1 cellular context compared by ENCODE assay signal in the genomic region with DNA sequence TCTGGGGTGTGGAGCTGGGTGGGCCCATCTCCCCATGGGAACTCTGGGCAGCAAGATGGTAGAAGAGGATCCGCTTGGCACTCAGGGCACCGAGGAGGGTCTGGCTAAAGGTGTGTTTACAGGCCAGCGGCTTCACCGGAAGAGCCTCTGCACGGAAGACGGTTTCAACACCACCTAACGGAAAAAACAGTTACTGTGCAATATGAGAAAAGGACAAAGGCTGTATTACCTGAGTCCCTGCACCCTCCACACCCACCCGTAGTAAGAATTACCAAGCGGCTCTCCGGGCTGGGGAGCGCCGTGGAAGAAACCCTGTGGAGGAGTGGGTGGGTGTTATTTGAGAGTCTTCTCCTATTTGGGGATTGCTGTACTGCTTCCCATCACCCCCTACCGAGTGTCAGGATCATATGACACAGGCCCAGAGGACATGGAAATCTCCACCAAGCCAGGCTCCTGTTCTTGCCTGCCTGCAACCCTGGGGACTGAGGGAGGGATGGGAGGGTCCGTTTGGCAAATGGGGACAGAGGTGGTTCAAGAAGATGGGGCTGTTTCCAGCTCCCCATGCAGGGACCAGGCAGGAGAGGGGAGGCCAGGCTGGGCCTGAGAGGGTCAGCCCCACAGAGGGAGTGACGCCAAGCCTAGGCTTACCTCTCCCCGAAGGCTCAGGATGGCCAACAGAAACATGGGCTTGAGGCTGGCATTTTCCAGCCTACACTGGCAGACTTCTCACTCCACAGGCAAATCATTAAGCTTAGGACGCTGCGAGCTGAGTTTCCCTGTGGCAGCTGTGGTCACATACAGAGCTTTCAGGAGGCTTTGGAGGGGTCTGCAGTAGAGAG.
A peak's percentile ranks its signal among the peaks of the same experiment; 100 is the strongest.
TF ChIP-seq lines count a peak whose summit lies in the region.

No MANE protein-coding gene starts in this region.

TF ChIP-seq in HepG2, 621 proteins besides CTCF, POLR2A, EP300 and RAD21 (continued from another document and continues in another):
- TF ChIP-seq, protein P1, sequence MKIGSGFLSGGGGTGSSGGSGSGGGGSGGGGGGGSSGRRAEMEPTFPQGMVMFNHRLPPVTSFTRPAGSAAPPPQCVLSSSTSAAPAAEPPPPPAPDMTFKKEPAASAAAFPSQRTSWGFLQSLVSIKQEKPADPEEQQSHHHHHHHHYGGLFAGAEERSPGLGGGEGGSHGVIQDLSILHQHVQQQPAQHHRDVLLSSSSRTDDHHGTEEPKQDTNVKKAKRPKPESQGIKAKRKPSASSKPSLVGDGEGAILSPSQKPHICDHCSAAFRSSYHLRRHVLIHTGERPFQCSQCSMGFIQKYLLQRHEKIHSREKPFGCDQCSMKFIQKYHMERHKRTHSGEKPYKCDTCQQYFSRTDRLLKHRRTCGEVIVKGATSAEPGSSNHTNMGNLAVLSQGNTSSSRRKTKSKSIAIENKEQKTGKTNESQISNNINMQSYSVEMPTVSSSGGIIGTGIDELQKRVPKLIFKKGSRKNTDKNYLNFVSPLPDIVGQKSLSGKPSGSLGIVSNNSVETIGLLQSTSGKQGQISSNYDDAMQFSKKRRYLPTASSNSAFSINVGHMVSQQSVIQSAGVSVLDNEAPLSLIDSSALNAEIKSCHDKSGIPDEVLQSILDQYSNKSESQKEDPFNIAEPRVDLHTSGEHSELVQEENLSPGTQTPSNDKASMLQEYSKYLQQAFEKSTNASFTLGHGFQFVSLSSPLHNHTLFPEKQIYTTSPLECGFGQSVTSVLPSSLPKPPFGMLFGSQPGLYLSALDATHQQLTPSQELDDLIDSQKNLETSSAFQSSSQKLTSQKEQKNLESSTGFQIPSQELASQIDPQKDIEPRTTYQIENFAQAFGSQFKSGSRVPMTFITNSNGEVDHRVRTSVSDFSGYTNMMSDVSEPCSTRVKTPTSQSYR (CRISPR knock-in tag; IDR thresholded peaks at IDR 0.05; ENCODE audit: borderline replicate concordance), result no peak
- TF ChIP-seq DNMT1 (CRISPR knock-in tag; IDR thresholded peaks at IDR 0.05) (no peak), ZNF44 (CRISPR knock-in tag; IDR thresholded peaks at IDR 0.05) (no peak), GABPB1 (CRISPR knock-in tag; IDR thresholded peaks at IDR 0.05) (peak; percentile 79), KMT2B (CRISPR knock-in tag; IDR thresholded peaks at IDR 0.05) (0 out of 2 replicates have a peak, but pooled peaks have one; percentile 38), SP140L (CRISPR knock-in tag; IDR thresholded peaks at IDR 0.05; ENCODE audit: borderline replicate concordance) (no peak), ZMYM4 (CRISPR knock-in tag; IDR thresholded peaks at IDR 0.05) (no peak), ZNF350 (CRISPR knock-in tag; IDR thresholded peaks at IDR 0.05; ENCODE audit: borderline replicate concordance, low read depth) (peak; percentile 12; the same call in 1 of the 2 replicates), ZEB1 (IDR thresholded peaks at IDR 0.05; ENCODE audit: insufficient replicate concordance, low read depth) (no peak), ZNF274 (CRISPR knock-in tag; IDR thresholded peaks at IDR 0.05) (no peak), ZNF883 (CRISPR knock-in tag; IDR thresholded peaks at IDR 0.05; ENCODE audit: not compliant biosample characterization) (no peak), GTF2F1 (IDR thresholded peaks at IDR 0.05; ENCODE audit: low read length) (no peak), BCL6 (CRISPR knock-in tag; IDR thresholded peaks at IDR 0.05) (no peak; the same call in 1 of the 2 replicates), ATF7 (IDR thresholded peaks at IDR 0.05) (no peak), ATF7 (CRISPR knock-in tag; IDR thresholded peaks at IDR 0.05) (no peak), ZNF616 (CRISPR knock-in tag; IDR thresholded peaks at IDR 0.05; ENCODE audit: low read depth) (no peak), ZNF431 (CRISPR knock-in tag; IDR thresholded peaks at IDR 0.05; ENCODE audit: borderline replicate concordance, low read depth) (no peak), NCOA5 (CRISPR knock-in tag; IDR thresholded peaks at IDR 0.05) (no peak), RBM39 (IDR thresholded peaks at IDR 0.05; ENCODE audit: low read depth, low read length, poor library complexity, severe bottlenecking) (no peak), ZNF562 (CRISPR knock-in tag; IDR thresholded peaks at IDR 0.05; ENCODE audit: borderline replicate concordance) (no peak)
- TF ChIP-seq, protein P2, sequence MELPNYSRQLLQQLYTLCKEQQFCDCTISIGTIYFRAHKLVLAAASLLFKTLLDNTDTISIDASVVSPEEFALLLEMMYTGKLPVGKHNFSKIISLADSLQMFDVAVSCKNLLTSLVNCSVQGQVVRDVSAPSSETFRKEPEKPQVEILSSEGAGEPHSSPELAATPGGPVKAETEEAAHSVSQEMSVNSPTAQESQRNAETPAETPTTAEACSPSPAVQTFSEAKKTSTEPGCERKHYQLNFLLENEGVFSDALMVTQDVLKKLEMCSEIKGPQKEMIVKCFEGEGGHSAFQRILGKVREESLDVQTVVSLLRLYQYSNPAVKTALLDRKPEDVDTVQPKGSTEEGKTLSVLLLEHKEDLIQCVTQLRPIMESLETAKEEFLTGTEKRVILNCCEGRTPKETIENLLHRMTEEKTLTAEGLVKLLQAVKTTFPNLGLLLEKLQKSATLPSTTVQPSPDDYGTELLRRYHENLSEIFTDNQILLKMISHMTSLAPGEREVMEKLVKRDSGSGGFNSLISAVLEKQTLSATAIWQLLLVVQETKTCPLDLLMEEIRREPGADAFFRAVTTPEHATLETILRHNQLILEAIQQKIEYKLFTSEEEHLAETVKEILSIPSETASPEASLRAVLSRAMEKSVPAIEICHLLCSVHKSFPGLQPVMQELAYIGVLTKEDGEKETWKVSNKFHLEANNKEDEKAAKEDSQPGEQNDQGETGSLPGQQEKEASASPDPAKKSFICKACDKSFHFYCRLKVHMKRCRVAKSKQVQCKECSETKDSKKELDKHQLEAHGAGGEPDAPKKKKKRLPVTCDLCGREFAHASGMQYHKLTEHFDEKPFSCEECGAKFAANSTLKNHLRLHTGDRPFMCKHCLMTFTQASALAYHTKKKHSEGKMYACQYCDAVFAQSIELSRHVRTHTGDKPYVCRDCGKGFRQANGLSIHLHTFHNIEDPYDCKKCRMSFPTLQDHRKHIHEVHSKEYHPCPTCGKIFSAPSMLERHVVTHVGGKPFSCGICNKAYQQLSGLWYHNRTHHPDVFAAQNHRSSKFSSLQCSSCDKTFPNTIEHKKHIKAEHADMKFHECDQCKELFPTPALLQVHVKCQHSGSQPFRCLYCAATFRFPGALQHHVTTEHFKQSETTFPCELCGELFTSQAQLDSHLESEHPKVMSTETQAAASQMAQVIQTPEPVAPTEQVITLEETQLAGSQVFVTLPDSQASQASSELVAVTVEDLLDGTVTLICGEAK (IDR thresholded peaks at IDR 0.05), result no peak
- TF ChIP-seq, protein P2 (CRISPR knock-in tag; IDR thresholded peaks at IDR 0.05), result no peak
- TF ChIP-seq, protein P3, sequence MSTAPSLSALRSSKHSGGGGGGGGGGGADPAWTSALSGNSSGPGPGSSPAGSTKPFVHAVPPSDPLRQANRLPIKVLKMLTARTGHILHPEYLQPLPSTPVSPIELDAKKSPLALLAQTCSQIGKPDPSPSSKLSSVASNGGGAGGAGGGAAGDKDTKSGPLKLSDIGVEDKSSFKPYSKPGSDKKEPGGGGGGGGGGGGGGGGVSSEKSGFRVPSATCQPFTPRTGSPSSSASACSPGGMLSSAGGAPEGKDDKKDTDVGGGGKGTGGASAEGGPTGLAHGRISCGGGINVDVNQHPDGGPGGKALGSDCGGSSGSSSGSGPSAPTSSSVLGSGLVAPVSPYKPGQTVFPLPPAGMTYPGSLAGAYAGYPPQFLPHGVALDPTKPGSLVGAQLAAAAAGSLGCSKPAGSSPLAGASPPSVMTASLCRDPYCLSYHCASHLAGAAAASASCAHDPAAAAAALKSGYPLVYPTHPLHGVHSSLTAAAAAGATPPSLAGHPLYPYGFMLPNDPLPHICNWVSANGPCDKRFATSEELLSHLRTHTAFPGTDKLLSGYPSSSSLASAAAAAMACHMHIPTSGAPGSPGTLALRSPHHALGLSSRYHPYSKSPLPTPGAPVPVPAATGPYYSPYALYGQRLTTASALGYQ (CRISPR knock-in tag; IDR thresholded peaks at IDR 0.05), result no peak
- TF ChIP-seq, protein P4, sequence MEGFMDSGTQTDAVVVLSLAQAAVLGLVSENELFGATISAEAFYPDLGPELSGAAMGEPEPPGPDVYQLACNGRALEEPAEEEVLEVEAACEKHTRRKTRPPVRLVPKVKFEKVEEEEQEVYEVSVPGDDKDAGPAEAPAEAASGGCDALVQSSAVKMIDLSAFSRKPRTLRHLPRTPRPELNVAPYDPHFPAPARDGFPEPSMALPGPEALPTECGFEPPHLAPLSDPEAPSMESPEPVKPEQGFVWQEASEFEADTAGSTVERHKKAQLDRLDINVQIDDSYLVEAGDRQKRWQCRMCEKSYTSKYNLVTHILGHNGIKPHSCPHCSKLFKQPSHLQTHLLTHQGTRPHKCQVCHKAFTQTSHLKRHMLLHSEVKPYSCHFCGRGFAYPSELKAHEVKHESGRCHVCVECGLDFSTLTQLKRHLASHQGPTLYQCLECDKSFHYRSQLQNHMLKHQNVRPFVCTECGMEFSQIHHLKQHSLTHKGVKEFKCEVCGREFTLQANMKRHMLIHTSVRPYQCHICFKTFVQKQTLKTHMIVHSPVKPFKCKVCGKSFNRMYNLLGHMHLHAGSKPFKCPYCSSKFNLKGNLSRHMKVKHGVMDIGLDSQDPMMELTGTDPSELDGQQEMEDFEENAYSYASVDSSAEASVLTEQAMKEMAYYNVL (CRISPR knock-in tag; IDR thresholded peaks at IDR 0.05; ENCODE audit: borderline replicate concordance), result peak; percentile 26; the same call in 1 of the 2 replicates
- TF ChIP-seq, protein P5, sequence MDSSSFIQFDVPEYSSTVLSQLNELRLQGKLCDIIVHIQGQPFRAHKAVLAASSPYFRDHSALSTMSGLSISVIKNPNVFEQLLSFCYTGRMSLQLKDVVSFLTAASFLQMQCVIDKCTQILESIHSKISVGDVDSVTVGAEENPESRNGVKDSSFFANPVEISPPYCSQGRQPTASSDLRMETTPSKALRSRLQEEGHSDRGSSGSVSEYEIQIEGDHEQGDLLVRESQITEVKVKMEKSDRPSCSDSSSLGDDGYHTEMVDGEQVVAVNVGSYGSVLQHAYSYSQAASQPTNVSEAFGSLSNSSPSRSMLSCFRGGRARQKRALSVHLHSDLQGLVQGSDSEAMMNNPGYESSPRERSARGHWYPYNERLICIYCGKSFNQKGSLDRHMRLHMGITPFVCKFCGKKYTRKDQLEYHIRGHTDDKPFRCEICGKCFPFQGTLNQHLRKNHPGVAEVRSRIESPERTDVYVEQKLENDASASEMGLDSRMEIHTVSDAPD (CRISPR knock-in tag; IDR thresholded peaks at IDR 0.05), result no peak
- TF ChIP-seq, protein P6, sequence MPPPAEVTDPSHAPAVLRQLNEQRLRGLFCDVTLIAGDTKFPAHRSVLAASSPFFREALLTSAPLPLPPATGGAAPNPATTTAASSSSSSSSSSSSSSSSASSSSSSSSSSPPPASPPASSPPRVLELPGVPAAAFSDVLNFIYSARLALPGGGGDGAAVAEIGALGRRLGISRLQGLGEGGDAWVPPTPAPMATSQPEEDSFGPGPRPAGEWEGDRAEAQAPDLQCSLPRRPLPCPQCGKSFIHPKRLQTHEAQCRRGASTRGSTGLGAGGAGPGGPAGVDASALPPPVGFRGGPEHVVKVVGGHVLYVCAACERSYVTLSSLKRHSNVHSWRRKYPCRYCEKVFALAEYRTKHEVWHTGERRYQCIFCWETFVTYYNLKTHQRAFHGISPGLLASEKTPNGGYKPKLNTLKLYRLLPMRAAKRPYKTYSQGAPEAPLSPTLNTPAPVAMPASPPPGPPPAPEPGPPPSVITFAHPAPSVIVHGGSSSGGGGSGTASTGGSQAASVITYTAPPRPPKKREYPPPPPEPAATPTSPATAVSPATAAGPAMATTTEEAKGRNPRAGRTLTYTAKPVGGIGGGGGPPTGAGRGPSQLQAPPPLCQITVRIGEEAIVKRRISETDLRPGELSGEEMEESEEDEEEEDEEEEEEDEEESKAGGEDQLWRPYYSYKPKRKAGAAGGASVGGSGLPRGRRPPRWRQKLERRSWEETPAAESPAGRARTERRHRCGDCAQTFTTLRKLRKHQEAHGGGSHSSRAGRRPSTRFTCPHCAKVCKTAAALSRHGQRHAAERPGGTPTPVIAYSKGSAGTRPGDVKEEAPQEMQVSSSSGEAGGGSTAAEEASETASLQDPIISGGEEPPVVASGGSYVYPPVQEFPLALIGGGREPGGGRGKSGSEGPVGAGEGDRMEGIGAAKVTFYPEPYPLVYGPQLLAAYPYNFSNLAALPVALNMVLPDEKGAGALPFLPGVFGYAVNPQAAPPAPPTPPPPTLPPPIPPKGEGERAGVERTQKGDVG (CRISPR knock-in tag; IDR thresholded peaks at IDR 0.05; ENCODE audit: borderline replicate concordance), result no peak
- TF ChIP-seq, protein P7, sequence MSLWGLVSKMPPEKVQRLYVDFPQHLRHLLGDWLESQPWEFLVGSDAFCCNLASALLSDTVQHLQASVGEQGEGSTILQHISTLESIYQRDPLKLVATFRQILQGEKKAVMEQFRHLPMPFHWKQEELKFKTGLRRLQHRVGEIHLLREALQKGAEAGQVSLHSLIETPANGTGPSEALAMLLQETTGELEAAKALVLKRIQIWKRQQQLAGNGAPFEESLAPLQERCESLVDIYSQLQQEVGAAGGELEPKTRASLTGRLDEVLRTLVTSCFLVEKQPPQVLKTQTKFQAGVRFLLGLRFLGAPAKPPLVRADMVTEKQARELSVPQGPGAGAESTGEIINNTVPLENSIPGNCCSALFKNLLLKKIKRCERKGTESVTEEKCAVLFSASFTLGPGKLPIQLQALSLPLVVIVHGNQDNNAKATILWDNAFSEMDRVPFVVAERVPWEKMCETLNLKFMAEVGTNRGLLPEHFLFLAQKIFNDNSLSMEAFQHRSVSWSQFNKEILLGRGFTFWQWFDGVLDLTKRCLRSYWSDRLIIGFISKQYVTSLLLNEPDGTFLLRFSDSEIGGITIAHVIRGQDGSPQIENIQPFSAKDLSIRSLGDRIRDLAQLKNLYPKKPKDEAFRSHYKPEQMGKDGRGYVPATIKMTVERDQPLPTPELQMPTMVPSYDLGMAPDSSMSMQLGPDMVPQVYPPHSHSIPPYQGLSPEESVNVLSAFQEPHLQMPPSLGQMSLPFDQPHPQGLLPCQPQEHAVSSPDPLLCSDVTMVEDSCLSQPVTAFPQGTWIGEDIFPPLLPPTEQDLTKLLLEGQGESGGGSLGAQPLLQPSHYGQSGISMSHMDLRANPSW (CRISPR knock-in tag; IDR thresholded peaks at IDR 0.05; ENCODE audit: borderline replicate concordance), result 0 out of 2 replicates have a peak, but pooled peaks have one; percentile 28
